Comparison of ENCODE assay signal across 8 cellular contexts in genomic region chr4:674172-675035, GRCh38. TPM values are rescaled to one million over a fixed set of nuclear protein-coding genes. Genes with fewer than 3 reads are reported as not detected.
DNase-seq lines count a peak whose midpoint lies in the region; ATAC-seq and TF ChIP-seq lines count a peak whose summit lies in the region.

ATP5ME (minus strand) TSS chr4:674276; CDS start chr4:674247, 29 bp downstream.
MYL5 (plus strand) TSS chr4:674542; CDS start chr4:678027, 3,485 bp downstream.

- H3K9me3 ChIP-seq in T-helper 17 cell (ENCODE audit: control insufficient read depth, low read length, poor library complexity, severe bottlenecking) (no peaks in the 10 kb centered on the region), right cardiac atrium (ENCODE audit: control insufficient read depth, low read length) (no peaks in the 10 kb centered on the region), uterus (no peaks in the 10 kb centered on the region)

- peak; percentile 87 for ATAC-seq in GM18498 (IDR thresholded peaks at IDR 0.05; ENCODE audit: unreplicated experiment)
- ATAC-seq in HG02938 (IDR thresholded peaks at IDR 0.05; ENCODE audit: unreplicated experiment) = peak; percentile 74
- ATAC-seq in T-helper 17 cell = peak; percentile 92
- peak; percentile 89 to 92 for ATAC-seq in right cardiac atrium

- TF ChIP-seq POLR2A in uterus (IDR thresholded peaks at IDR 0.05) = peak; percentile 74 to 98

- peak; percentile 86 for DNase-seq in NCI-H1694 treated with DMSO at 0.1 percent for 48 hours (lab: John Stamatoyannopoulos, UW)
- peak; percentile 96 to 97 (median 97) for DNase-seq in T-helper 17 cell
- peak; percentile 97 to 99 (median 99) for DNase-seq in right cardiac atrium
- peak; percentile 76 for DNase-seq in pulmonary artery endothelial cell (ENCODE audit: low read depth, low spot score)
- peak; percentile 96 to 98 for DNase-seq in uterus

- no peaks in the 10 kb centered on the region for H3K36me3 Mint-ChIP-seq in T-helper 17 cell (ENCODE audit: low read depth)

- H3K27me3 ChIP-seq in right cardiac atrium (ENCODE audit: control insufficient read depth, insufficient read depth) (no peaks in the 10 kb centered on the region), uterus (no peaks in the 10 kb centered on the region)

- intact Hi-C loops in right cardiac atrium (cut with DNase I) = no loop called here
- intact Hi-C loops in uterus (cut with DNase I; ENCODE audit: low total_unique reads) = no loop called here

- TF ChIP-seq CTCF in uterus (IDR thresholded peaks at IDR 0.05) = peak; percentile 68 to 98 (median 86)

- under 1% methylated on average over 84 of the region's 84 CpGs for WGBS in right cardiac atrium

- peak within 1 kb of the TSS; percentile 73 for H3K27ac Mint-ChIP-seq in T-helper 17 cell

- H3K4me3 Mint-ChIP-seq in T-helper 17 cell = peak within 1 kb of the TSS; percentile 86

- H3K4me1 Mint-ChIP-seq in T-helper 17 cell = peaks cover 9% of the 10 kb centered on the region

- peak within 1 kb of the TSS; percentile 72 for H3K4me3 ChIP-seq in right cardiac atrium (ENCODE audit: low read length)
- peak within 1 kb of the TSS; percentile 71 to 73 for H3K4me3 ChIP-seq in uterus

- H3K27me3 Mint-ChIP-seq in T-helper 17 cell = no peaks in the 10 kb centered on the region

- H3K36me3 ChIP-seq in uterus = no peaks in the 10 kb centered on the region

- H3K4me1 ChIP-seq in right cardiac atrium (ENCODE audit: control insufficient read depth, insufficient read depth, low read length) (peaks cover 5% of the 10 kb centered on the region), uterus (peaks cover 6 to 7% of the 10 kb centered on the region in 2 donors)

- H3K27ac ChIP-seq in angular gyrus (ENCODE audit: low read depth, low read length) = peak within 1 kb of the TSS; percentile 98
- H3K27ac ChIP-seq in right cardiac atrium (ENCODE audit: low read length) = peak within 1 kb of the TSS; percentile 70
- H3K27ac ChIP-seq in uterus = peak within 1 kb of the TSS; percentile 91 to 94

RNA-seq across cellular contexts. Expression of gene ATP5ME, which starts in this region (rescaled TPM):
- total RNA-seq in T-helper 17 cell (100 to 1,000 TPM in 1 of 2 donors, 10 to 100 TPM in 1; 98.4 to 120 TPM), right cardiac atrium (100 to 1,000 TPM; 689 to 911 (median 734) TPM), pulmonary artery endothelial cell (124 and 276 TPM in 2 replicates), uterus (100 to 1,000 TPM in 1 of 4 donors, 10 to 100 TPM in 3; 24.1 to 168 (median 64.2) TPM)
- polyA plus RNA-seq in right cardiac atrium = 1,352 TPM

RNA-seq across cellular contexts. Expression of gene MYL5, which starts in this region (rescaled TPM):
- total RNA-seq in T-helper 17 cell (10 to 100 TPM; 20.3 to 22.9 TPM), right cardiac atrium (1 to 10 TPM; 4.0 to 6.0 (median 4.7) TPM), pulmonary artery endothelial cell (6.3 and 13.5 TPM in 2 replicates), uterus (1 to 10 TPM in 2 of 4 donors, not detected in 2; 4.6 to 9.9 TPM)
- polyA plus RNA-seq in right cardiac atrium = 3.8 TPM

Comparison
In these comparisons a context has a peak if more than half of its experiments do, and no peak if none do; other contexts are left out.
1. Peak in every context shown above with its lines: DNase-seq, ATAC-seq, H3K4me3 ChIP-seq and H3K27ac ChIP-seq.